25 cellular contexts compared by ENCODE assay signal in the genomic region with DNA sequence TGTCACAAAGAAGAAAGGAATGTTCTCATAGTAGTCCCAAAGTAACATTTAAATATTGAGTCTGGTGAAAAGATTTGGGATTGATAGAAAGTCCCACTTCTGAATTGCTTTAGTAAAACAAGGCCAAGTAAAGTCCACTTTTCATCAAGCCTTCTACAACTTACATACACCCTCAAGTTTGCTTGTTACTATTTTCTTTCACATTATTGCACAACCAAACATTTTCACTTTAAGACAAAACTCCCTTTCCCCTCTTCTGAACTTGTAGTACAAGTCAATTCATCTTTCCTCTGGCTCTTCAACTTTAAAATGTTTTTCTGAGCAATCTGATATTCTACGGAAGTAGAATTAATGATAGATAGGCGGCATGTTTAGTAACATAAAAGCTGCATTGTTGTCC. TPM values are rescaled to one million over a fixed set of nuclear protein-coding genes. Genes with fewer than 3 reads are reported as not detected.
A peak's percentile ranks its signal among the peaks of the same experiment; 100 is the strongest.
DNase-seq lines count a peak whose midpoint lies in the region; ATAC-seq, FAIRE-seq and TF ChIP-seq lines count a peak whose summit lies in the region.
"Had no signal": no experiment of that assay in that cellular context is flagged by ENCODE, and none has a peak within 500 bp of the region (broad histone marks: within the 10 kb centered on the region; RNA-seq: fewer than 3 reads in every experiment).

No MANE protein-coding gene starts in this region.

- H2AFZ ChIP-seq in HepG2 (ENCODE audit: low read length) (no peak overlapping the region), astrocyte (ENCODE audit: low read depth, low read length) (no peak overlapping the region)
- H2AFZ ChIP-seq: GM23248 had no signal

- DNase-seq in HepG2 (ENCODE audit: low spot score) (no peak), right lobe of liver (no peak), astrocyte (ENCODE audit: low read depth) (no peak), fibroblast of pulmonary artery (ENCODE audit: low read depth) (peak; percentile 6), upper lobe of left lung (no peak)
- no peak for DNase-seq in stimulated activated naive CD8-positive, alpha-beta T cell treated with anti-CD3 and anti-CD28 coated beads, Interleukin-15, Interleukin-2, amounts not matched to agents 100 U/mL and 50 U/mL, for 24 hours
- DNase-seq: 8988T; ACHN; AML-193; BE2C; Calu3; CD4-positive, alpha-beta T cell; CD8-positive, alpha-beta memory T cell; COR-L47; DMS53; DMS79 treated with DMSO at 0.1 percent for 48 hours; GF-D8; GM23248; HFFc6 had no signal

- no peaks in the 10 kb centered on the region for H3K9me3 Mint-ChIP-seq in astrocyte (ENCODE audit: unreplicated experiment)
- H3K9me3 Mint-ChIP-seq: CD14-positive monocyte; CD4-positive, alpha-beta T cell; CD8-positive, alpha-beta memory T cell; HFFc6 had no signal

- no TSS peak for BruUV-seq in HepG2 (replicated peaks; lab: Mats Ljungman, UMichigan)

- H3K9ac ChIP-seq in HepG2 (ENCODE audit: insufficient read depth, low read depth, low read length) (no peak overlapping the region), astrocyte (ENCODE audit: low read length) (no peak overlapping the region)
- H3K9ac ChIP-seq: BLaER1 treated with 17β-estradiol and CSF1 and Interleukin-3, amounts not matched to agents 10 nM and 100 nM; GM23248 had no signal

- H3K79me2 ChIP-seq in HepG2 (ENCODE audit: insufficient read depth, low read length) (no peaks in the 10 kb centered on the region), astrocyte (ENCODE audit: insufficient read depth, low read length) (no peaks in the 10 kb centered on the region)

- no peak overlapping the region for H3K4me3 ChIP-seq in HepG2 (replicated peaks in 1 of 3; ENCODE audit: insufficient read depth in 1 of 3, low read depth in 2 of 3, low read length in 3 of 3)
- no peak overlapping the region for H3K4me3 ChIP-seq in right lobe of liver
- H3K4me3 ChIP-seq in astrocyte (ENCODE audit: insufficient read depth, low read depth, low read length): no peak overlapping the region
- H3K4me3 ChIP-seq in fibroblast of pulmonary artery (replicated peaks; ENCODE audit: low read depth, low read length): no peak overlapping the region
- no peak overlapping the region for H3K4me3 ChIP-seq in upper lobe of left lung
- H3K4me3 ChIP-seq: A549; BLaER1 treated with 17β-estradiol and CSF1 and Interleukin-3, amounts not matched to agents 10 nM and 100 nM; GM23248; HAP-1 had no signal

- H3K27me3 Mint-ChIP-seq in astrocyte (ENCODE audit: low read depth, unreplicated experiment): no peaks in the 10 kb centered on the region
- H3K27me3 Mint-ChIP-seq: CD4-positive, alpha-beta T cell; CD8-positive, alpha-beta memory T cell had no signal

- no peak overlapping the region for H3K4me3 Mint-ChIP-seq in astrocyte (ENCODE audit: unreplicated experiment)
- H3K4me3 Mint-ChIP-seq: CD14-positive monocyte; CD4-positive, alpha-beta T cell; CD8-positive, alpha-beta memory T cell; HFFc6 had no signal

- intact Hi-C loops in HepG2 (cut with micrococcal nuclease; ENCODE audit: unreplicated experiment): no loop called here
- intact Hi-C loops in right lobe of liver (cut with DNase I): no loop called here

- in situ Hi-C loops in HepG2 (cut with HindIII; ENCODE audit: extremely low pct_ligation_motif_present, low pct_unique_long_range_greater_than_20kb): loop anchor here (25.0 kb wide), 1 partner anchor 846 kb away; a partner anchor contains a TSS

- H3K9me3 ChIP-seq in HepG2 (ENCODE audit: low read length): no peaks in the 10 kb centered on the region
- no peaks in the 10 kb centered on the region for H3K9me3 ChIP-seq in right lobe of liver
- H3K9me3 ChIP-seq in astrocyte (ENCODE audit: insufficient read depth, low read depth, low read length): no peaks in the 10 kb centered on the region
- H3K9me3 ChIP-seq in upper lobe of left lung: no peaks in the 10 kb centered on the region
- H3K9me3 ChIP-seq: A549; BE2C; BLaER1 treated with 17β-estradiol and CSF1 and Interleukin-3, amounts not matched to agents 10 nM and 100 nM; HAP-1 had no signal

- H3K4me1 ChIP-seq in HepG2 (ENCODE audit: insufficient read depth, low read length) (no peaks in the 10 kb centered on the region), right lobe of liver (peaks cover 0 to 5% (median 0%) of the 10 kb centered on the region in 4 donors), astrocyte (ENCODE audit: insufficient read depth, low read length) (no peaks in the 10 kb centered on the region), upper lobe of left lung (peaks cover 0 to under 1% (median 0%) of the 10 kb centered on the region in 4 donors)
- H3K4me1 ChIP-seq: A549; BE2C; BLaER1 treated with 17β-estradiol and CSF1 and Interleukin-3, amounts not matched to agents 10 nM and 100 nM; HAP-1 had no signal

- TF ChIP-seq RAD21 in HepG2 (CRISPR knock-in tag; IDR thresholded peaks at IDR 0.05): no peak

- ATAC-seq in HepG2: no peak
- ATAC-seq in right lobe of liver: no peak
- ATAC-seq in upper lobe of left lung (ENCODE audit: low FRiP score in 2 of 2): no peak
- ATAC-seq in stimulated activated naive CD8-positive, alpha-beta T cell treated with anti-CD3 and anti-CD28 coated beads, Interleukin-15, Interleukin-2, amounts not matched to agents 100 U/mL and 50 U/mL, for 24 hours: no peak
- ATAC-seq: A549 had no signal

- POLR2A ChIA-PET in HepG2 (lab: Yijun Ruan, JAX): no interaction called here

- WGBS in HepG2 (ENCODE audit: low lambda C conversion rate): over 99% methylated on average over 2 of the region's 2 CpGs
- WGBS in right lobe of liver (ENCODE audit: insufficient coverage, low coverage, low lambda C conversion rate, missing lambda C conversion rate): 88% methylated on average over 2 of the region's 2 CpGs
- WGBS in upper lobe of left lung, 2 donors: 75 to 81% methylated on average over 2 of the region's 2 CpGs

- H3K27ac Mint-ChIP-seq in astrocyte (ENCODE audit: unreplicated experiment): no peak overlapping the region
- H3K27ac Mint-ChIP-seq: CD14-positive monocyte; CD4-positive, alpha-beta T cell; HFFc6 had no signal

- peaks cover 7% of the 10 kb centered on the region for H3K36me3 Mint-ChIP-seq in astrocyte (ENCODE audit: low read depth, unreplicated experiment)

- TF ChIP-seq CTCF in HepG2 (CRISPR knock-in tag; IDR thresholded peaks at IDR 0.05) (no peak), right lobe of liver (IDR thresholded peaks at IDR 0.05) (no peak), astrocyte (IDR thresholded peaks at IDR 0.05; ENCODE audit: insufficient read depth, low read depth, low read length) (no peak), fibroblast of pulmonary artery (IDR thresholded peaks at IDR 0.05; ENCODE audit: low read length, missing control alignments) (no peak), upper lobe of left lung (IDR thresholded peaks at IDR 0.05) (no peak)

- no peak for TF ChIP-seq EP300 in HepG2 (IDR thresholded peaks at IDR 0.05; ENCODE audit: low read depth in 2 of 2, low read length in 2 of 2)
- TF ChIP-seq EP300 in HepG2 (CRISPR knock-in tag; IDR thresholded peaks at IDR 0.05; ENCODE audit: borderline replicate concordance): no peak
- TF ChIP-seq EP300 in upper lobe of left lung (IDR thresholded peaks at IDR 0.05): no peak

- H4K20me1 ChIP-seq in HepG2 (ENCODE audit: insufficient read depth, low read length): 0 out of 2 replicates have a peak, but pooled peaks cover 2% of the 10 kb centered on the region
- H4K20me1 ChIP-seq in astrocyte (ENCODE audit: insufficient read depth, low read length): no peaks in the 10 kb centered on the region

- H3K4me2 ChIP-seq in HepG2 (ENCODE audit: low read depth, low read length) (no peak overlapping the region), astrocyte (ENCODE audit: low read length) (no peak overlapping the region)
- H3K4me2 ChIP-seq: A549; BLaER1 treated with 17β-estradiol and CSF1 and Interleukin-3, amounts not matched to agents 10 nM and 100 nM had no signal

- H3K36me3 ChIP-seq in HepG2 (replicated peaks in 1 of 2; ENCODE audit: control insufficient read depth in 1 of 2, insufficient read depth in 2 of 2, low read length in 2 of 2): peaks cover 9 to 36% of the 10 kb centered on the region in 2 experiments
- peaks cover 5 to 34% (median 18%) of the 10 kb centered on the region in 4 donors for H3K36me3 ChIP-seq in right lobe of liver
- H3K36me3 ChIP-seq in astrocyte (ENCODE audit: insufficient read depth, low read length): peaks cover 33% of the 10 kb centered on the region
- H3K36me3 ChIP-seq in upper lobe of left lung: peaks cover 10 to 39% (median 23%) of the 10 kb centered on the region in 4 donors

- H3K27ac ChIP-seq in HepG2 (ENCODE audit: extremely low read length, insufficient read depth, low read length) (no peak overlapping the region), right lobe of liver (no peak overlapping the region), astrocyte (ENCODE audit: low read depth, low read length) (no peak overlapping the region), upper lobe of left lung (no peak overlapping the region)
- H3K27ac ChIP-seq: A549; BLaER1 treated with 17β-estradiol and CSF1 and Interleukin-3, amounts not matched to agents 10 nM and 100 nM; GM23248 had no signal

- no peaks in the 10 kb centered on the region for H3K4me1 Mint-ChIP-seq in astrocyte (ENCODE audit: low read depth, unreplicated experiment)
- H3K4me1 Mint-ChIP-seq: CD14-positive monocyte; CD8-positive, alpha-beta memory T cell had no signal

- H3K27me3 ChIP-seq in HepG2 (ENCODE audit: control insufficient read depth in 1 of 2, insufficient read depth in 2 of 2, low read length in 2 of 2): no peaks in the 10 kb centered on the region
- no peaks in the 10 kb centered on the region for H3K27me3 ChIP-seq in right lobe of liver
- H3K27me3 ChIP-seq in astrocyte (ENCODE audit: insufficient read depth, low read length): no peaks in the 10 kb centered on the region
- no peaks in the 10 kb centered on the region for H3K27me3 ChIP-seq in upper lobe of left lung
- H3K27me3 ChIP-seq: BE2C; BLaER1 treated with 17β-estradiol and CSF1 and Interleukin-3, amounts not matched to agents 10 nM and 100 nM had no signal

- CTCF ChIA-PET in HepG2 (lab: Yijun Ruan, JAX; ENCODE audit: low intra/inter-chr PET ratio, low total read pairs): no interaction called here

- TF ChIP-seq POLR2A in HepG2 (IDR thresholded peaks at IDR 0.05; ENCODE audit: insufficient read depth in 1 of 2, low read depth in 2 of 2, low read length in 2 of 2): no peak
- no peak for TF ChIP-seq POLR2A in right lobe of liver (IDR thresholded peaks at IDR 0.05)
- TF ChIP-seq POLR2A in upper lobe of left lung (IDR thresholded peaks at IDR 0.05): no peak

- FAIRE-seq in HepG2 (lab: Jason Lieb, UNC) (no peak), astrocyte (lab: Jason Lieb, UNC) (peak; percentile 37)
- FAIRE-seq: A549, GM12891, GM18507 had no signal

RNA-seq across cellular contexts. Expression of a gene that starts 11.0 kb away (rescaled TPM):
- total RNA-seq in HepG2 (2016; rRNA removed; fragmentation: Illumina TruSeq; extraction: Trizol) (72.9 and 90.9 TPM in 2 replicates), right lobe of liver (10 to 100 TPM; 23.4 to 39.7 (median 30.7) TPM), astrocyte (21.7 and 24.4 TPM in 2 replicates), upper lobe of left lung (10 to 100 TPM in 4 of 6 donors, 1 to 10 TPM in 2; 2.1 to 25.1 (median 13.4) TPM)
- total RNA-seq in HepG2 (2016; cell fraction: cytosol; rRNA removed; fragmentation: Illumina TruSeq; extraction: Trizol; ENCODE audit: low read depth): 25.5 and 35.2 TPM in 2 replicates
- 69.4 and 92.2 TPM in 2 replicates for total RNA-seq in HepG2 (2016; cell fraction: insoluble cytoplasmic fraction; rRNA removed; fragmentation: Illumina TruSeq; extraction: Trizol)
- 30.3 and 34.9 TPM in 2 replicates for total RNA-seq in HepG2 (2016; cell fraction: membrane; rRNA removed; fragmentation: Illumina TruSeq; extraction: Trizol)
- 42.6 and 48.2 TPM in 2 replicates for total RNA-seq in HepG2 (2016; cell fraction: nucleus; rRNA removed; fragmentation: Illumina TruSeq; extraction: Trizol)
- 21.7 and 22.3 TPM in 2 replicates for polyA plus RNA-seq in HepG2 (2011; rRNA removed)
- polyA plus RNA-seq in HepG2 (2011; cell fraction: cytosol; rRNA removed): 15.8 and 20.9 TPM in 2 replicates
- 11.6 and 12.2 TPM in 2 replicates for polyA plus RNA-seq in HepG2 (2011; cell fraction: nucleus; rRNA removed)
- 28.4 and 34.4 TPM in 2 replicates for polyA plus RNA-seq in HepG2 (2012)
- polyA plus RNA-seq in HepG2 (2016; cell fraction: cytosol; fragmentation: Illumina TruSeq; extraction: Trizol; ENCODE audit: low read depth): 20.6 and 23.8 TPM in 2 replicates
- 91.3 and 92.9 TPM in 2 replicates for polyA plus RNA-seq in HepG2 (2016; cell fraction: insoluble cytoplasmic fraction; fragmentation: Illumina TruSeq; extraction: Trizol; ENCODE audit: low read depth)
- polyA plus RNA-seq in HepG2 (2016; cell fraction: membrane; fragmentation: Illumina TruSeq; extraction: Trizol; ENCODE audit: low read depth): 26.4 TPM in 2 replicates
- 43.8 and 45.2 TPM in 2 replicates for polyA plus RNA-seq in HepG2 (2016; cell fraction: nucleus; fragmentation: Illumina TruSeq; extraction: Trizol; ENCODE audit: insufficient read depth, low read depth)
- 13.0 and 31.5 TPM in 2 replicates for polyA minus RNA-seq in HepG2 (2011; rRNA and poly(A)+ RNA removed; ENCODE audit: low replicate concordance)
- polyA minus RNA-seq in HepG2 (2011; cell fraction: cytosol; rRNA and poly(A)+ RNA removed): 23.0 and 28.8 TPM in 2 replicates
- 37.3 and 46.0 TPM in 2 replicates for polyA minus RNA-seq in HepG2 (2011; cell fraction: nucleus; rRNA and poly(A)+ RNA removed)

RNA-seq across cellular contexts. Expression of a gene that starts 11.1 kb away (rescaled TPM):
- total RNA-seq in HepG2 (2016; rRNA removed; fragmentation: Illumina TruSeq; extraction: Trizol) (14.6 and 14.8 TPM in 2 replicates), right lobe of liver (1 to 10 TPM; 4.1 to 6.4 (median 4.8) TPM), astrocyte (9.0 and 9.2 TPM in 2 replicates), upper lobe of left lung (10 to 100 TPM in 2 of 6 donors, 1 to 10 TPM in 4; 3.1 to 17.8 (median 7.2) TPM)
- total RNA-seq in HepG2 (2016; cell fraction: cytosol; rRNA removed; fragmentation: Illumina TruSeq; extraction: Trizol; ENCODE audit: low read depth): 4.4 and 5.2 TPM in 2 replicates
- 14.9 and 15.5 TPM in 2 replicates for total RNA-seq in HepG2 (2016; cell fraction: insoluble cytoplasmic fraction; rRNA removed; fragmentation: Illumina TruSeq; extraction: Trizol)
- 7.5 and 7.6 TPM in 2 replicates for total RNA-seq in HepG2 (2016; cell fraction: membrane; rRNA removed; fragmentation: Illumina TruSeq; extraction: Trizol)
- 26.3 and 29.2 TPM in 2 replicates for total RNA-seq in HepG2 (2016; cell fraction: nucleus; rRNA removed; fragmentation: Illumina TruSeq; extraction: Trizol)
- polyA plus RNA-seq in HepG2 (2011; rRNA removed): 6.3 and 8.3 TPM in 2 replicates
- polyA plus RNA-seq in HepG2 (2011; cell fraction: cytosol; rRNA removed): 2.2 and 3.6 TPM in 2 replicates
- 8.5 and 12.4 TPM in 2 replicates for polyA plus RNA-seq in HepG2 (2011; cell fraction: nucleus; rRNA removed)
- 7.4 and 8.7 TPM in 2 replicates for polyA plus RNA-seq in HepG2 (2012)
- polyA plus RNA-seq in HepG2 (2016; cell fraction: cytosol; fragmentation: Illumina TruSeq; extraction: Trizol; ENCODE audit: low read depth): 2.6 and 3.2 TPM in 2 replicates
- 11.6 and 12.8 TPM in 2 replicates for polyA plus RNA-seq in HepG2 (2016; cell fraction: insoluble cytoplasmic fraction; fragmentation: Illumina TruSeq; extraction: Trizol; ENCODE audit: low read depth)
- polyA plus RNA-seq in HepG2 (2016; cell fraction: membrane; fragmentation: Illumina TruSeq; extraction: Trizol; ENCODE audit: low read depth): 5.4 and 5.6 TPM in 2 replicates
- 25.9 and 28.2 TPM in 2 replicates for polyA plus RNA-seq in HepG2 (2016; cell fraction: nucleus; fragmentation: Illumina TruSeq; extraction: Trizol; ENCODE audit: insufficient read depth, low read depth)
- 3.6 and 5.3 TPM in 2 replicates for polyA minus RNA-seq in HepG2 (2011; rRNA and poly(A)+ RNA removed; ENCODE audit: low replicate concordance)
- 3.2 and 4.1 TPM in 2 replicates for polyA minus RNA-seq in HepG2 (2011; cell fraction: cytosol; rRNA and poly(A)+ RNA removed)
- 45.4 and 49.6 TPM in 2 replicates for polyA minus RNA-seq in HepG2 (2011; cell fraction: nucleus; rRNA and poly(A)+ RNA removed)

RNA-seq across cellular contexts. Expression of a gene that starts 55.3 kb away (rescaled TPM):
- total RNA-seq in HepG2 (2016; rRNA removed; fragmentation: Illumina TruSeq; extraction: Trizol): 19.3 and 24.2 TPM in 2 replicates
- total RNA-seq in HepG2 (2016; cell fraction: cytosol; rRNA removed; fragmentation: Illumina TruSeq; extraction: Trizol; ENCODE audit: low read depth): 4.9 and 5.3 TPM in 2 replicates
- 19.4 and 23.1 TPM in 2 replicates for total RNA-seq in HepG2 (2016; cell fraction: insoluble cytoplasmic fraction; rRNA removed; fragmentation: Illumina TruSeq; extraction: Trizol)
- total RNA-seq in HepG2 (2016; cell fraction: membrane; rRNA removed; fragmentation: Illumina TruSeq; extraction: Trizol): 22.5 and 26.7 TPM in 2 replicates
- total RNA-seq in HepG2 (2016; cell fraction: nucleus; rRNA removed; fragmentation: Illumina TruSeq; extraction: Trizol): 13.2 and 15.3 TPM in 2 replicates
- polyA plus RNA-seq in HepG2 (2011; rRNA removed): 3.5 and 4.8 TPM in 2 replicates
- 2.3 and 2.4 TPM in 2 replicates for polyA plus RNA-seq in HepG2 (2011; cell fraction: cytosol; rRNA removed)
- polyA plus RNA-seq in HepG2 (2011; cell fraction: nucleus; rRNA removed): 1.9 and 3.0 TPM in 2 replicates
- polyA plus RNA-seq in HepG2 (2012): 11.0 and 12.1 TPM in 2 replicates
- 4.6 and 4.7 TPM in 2 replicates for polyA plus RNA-seq in HepG2 (2016; cell fraction: cytosol; fragmentation: Illumina TruSeq; extraction: Trizol; ENCODE audit: low read depth)
- 23.9 and 24.0 TPM in 2 replicates for polyA plus RNA-seq in HepG2 (2016; cell fraction: insoluble cytoplasmic fraction; fragmentation: Illumina TruSeq; extraction: Trizol; ENCODE audit: low read depth)
- 13.9 and 16.3 TPM in 2 replicates for polyA plus RNA-seq in HepG2 (2016; cell fraction: membrane; fragmentation: Illumina TruSeq; extraction: Trizol; ENCODE audit: low read depth)
- 15.4 and 18.7 TPM in 2 replicates for polyA plus RNA-seq in HepG2 (2016; cell fraction: nucleus; fragmentation: Illumina TruSeq; extraction: Trizol; ENCODE audit: insufficient read depth, low read depth)
- polyA minus RNA-seq in HepG2 (2011; rRNA and poly(A)+ RNA removed; ENCODE audit: low replicate concordance): 1.9 and 5.7 TPM in 2 replicates
- 7.8 and 7.9 TPM in 2 replicates for polyA minus RNA-seq in HepG2 (2011; cell fraction: cytosol; rRNA and poly(A)+ RNA removed)
- polyA minus RNA-seq in HepG2 (2011; cell fraction: nucleus; rRNA and poly(A)+ RNA removed): 8.2 and 9.7 TPM in 2 replicates
- total RNA-seq in right lobe of liver: 1 to 10 TPM; 5.8 to 7.9 (median 6.9) TPM
- total RNA-seq in astrocyte: 7.5 and 7.9 TPM in 2 replicates
- total RNA-seq in upper lobe of left lung: 10 to 100 TPM in 4 of 6 donors, 1 to 10 TPM in 2; 6.0 to 14.9 (median 11.5) TPM
